22 cellular contexts compared by ENCODE assay signal in genomic region chr1:174408142-174408541, GRCh38.
DNase-seq lines count a peak whose midpoint lies in the region; ATAC-seq, FAIRE-seq and TF ChIP-seq lines count a peak whose summit lies in the region.
"Had no signal": no experiment of that assay in that cellular context is flagged by ENCODE, and none has a peak within 500 bp of the region (broad histone marks: within the 10 kb centered on the region; RNA-seq: fewer than 3 reads in every experiment).

No MANE protein-coding gene starts in this region.

- TF ChIP-seq CTCF in D721Med (IDR thresholded peaks at IDR 0.05; ENCODE audit: insufficient read depth, missing control alignments) (no peak), HFF-Myc (IDR thresholded peaks at IDR 0.05; ENCODE audit: low read depth, low read length, missing control alignments) (no peak)

- no peaks in the 10 kb centered on the region for H3K9me3 ChIP-seq in adipocyte (ENCODE audit: control insufficient read depth, low read length)
- H3K9me3 ChIP-seq: SJSA1 had no signal

- H3K36me3 ChIP-seq in adipocyte (ENCODE audit: control insufficient read depth, insufficient read depth, low read length, severe bottlenecking) = no peaks in the 10 kb centered on the region
- H3K36me3 ChIP-seq: SJSA1 had no signal

- no peak overlapping the region for H3K4me3 Mint-ChIP-seq in T-helper 2 cell treated with Interferon-gamma antibody and Interleukin-4, amounts not matched to agents 5 μg/mL and 100 μg/mL, for 36 hours
- H3K4me3 Mint-ChIP-seq: T-helper 17 cell had no signal

- peak; percentile 69 for FAIRE-seq in D721Med (lab: Jason Lieb, UNC)

- H3K9ac ChIP-seq in adipocyte (ENCODE audit: low read length) = no peak overlapping the region

- H3K4me1 ChIP-seq in adipocyte (ENCODE audit: control insufficient read depth, insufficient read depth, low read length) = no peaks in the 10 kb centered on the region
- H3K4me1 ChIP-seq: SJSA1 had no signal

- peaks cover 2% of the 10 kb centered on the region for H3K4me1 Mint-ChIP-seq in T-helper 2 cell treated with Interferon-gamma antibody and Interleukin-4, amounts not matched to agents 5 μg/mL and 100 μg/mL, for 36 hours (ENCODE audit: low read depth)

- no peaks in the 10 kb centered on the region for H3K9me3 Mint-ChIP-seq in T-helper 2 cell treated with Interferon-gamma antibody and Interleukin-4, amounts not matched to agents 5 μg/mL and 100 μg/mL, for 36 hours

- DNase-seq in D721Med (ENCODE audit: insufficient read length, low spot score) = no peak
- peak; percentile 43 for DNase-seq in HFF-Myc (ENCODE audit: extremely low read depth, low read depth)
- peak; percentile 22 for DNase-seq in adipocyte (ENCODE audit: low read depth)
- DNase-seq in foreskin melanocyte = peak; percentile 24
- DNase-seq in T-helper 2 cell treated with Interferon-gamma antibody and Interleukin-4, amounts not matched to agents 5 μg/mL and 100 μg/mL, for 36 hours (ENCODE audit: low spot score) = no peak
- DNase-seq in NCI-H2029 treated with DMSO at 0.1 percent for 48 hours (lab: John Stamatoyannopoulos, UW) = no peak
- DNase-seq: AML-193; Calu3; CD8-positive, alpha-beta memory T cell; KBM-7; MM.1S; NCI-H1048; NCI-H1436; NCI-H187 treated with DMSO at 0.1 percent for 48 hours; NCI-H226; NCI-H510A treated with DMSO at 0.1 percent for 48 hours; NCI-H774; SW 1271; T-helper 17 cell had no signal

- ATAC-seq in GM21737 (IDR thresholded peaks at IDR 0.05; ENCODE audit: unreplicated experiment) = no peak
- ATAC-seq: Panc1, T-helper 17 cell had no signal

- H3K27ac Mint-ChIP-seq in T-helper 2 cell treated with Interferon-gamma antibody and Interleukin-4, amounts not matched to agents 5 μg/mL and 100 μg/mL, for 36 hours = no peak overlapping the region
- H3K27ac Mint-ChIP-seq: T-helper 17 cell had no signal

- no peaks in the 10 kb centered on the region for H3K27me3 Mint-ChIP-seq in T-helper 2 cell treated with Interferon-gamma antibody and Interleukin-4, amounts not matched to agents 5 μg/mL and 100 μg/mL, for 36 hours (ENCODE audit: low read depth)
- H3K27me3 Mint-ChIP-seq: CD8-positive, alpha-beta memory T cell; T-helper 17 cell had no signal

- no peaks in the 10 kb centered on the region for H3K27me3 ChIP-seq in adipocyte (replicated peaks; ENCODE audit: control insufficient read depth, insufficient read depth, low read length)
- H3K27me3 ChIP-seq: SJSA1 had no signal

- no peaks in the 10 kb centered on the region for H3K36me3 Mint-ChIP-seq in T-helper 2 cell treated with Interferon-gamma antibody and Interleukin-4, amounts not matched to agents 5 μg/mL and 100 μg/mL, for 36 hours (ENCODE audit: low read depth)

- H3K4me3 ChIP-seq in HFF-Myc (replicated peaks; ENCODE audit: low read depth, low read length) (no peak overlapping the region), adipocyte (ENCODE audit: low read length) (no peak overlapping the region)
- H3K4me3 ChIP-seq: SJSA1 had no signal

Comparison
In these comparisons a context has a peak if more than half of its experiments do, and no peak if none do; other contexts are left out.
1. DNase-seq: peak in HFF-Myc (single experiment), adipocyte (single experiment) and foreskin melanocyte (single experiment); none in D721Med (single experiment), T-helper 2 cell treated with Interferon-gamma antibody and Interleukin-4, amounts not matched to agents 5 μg/mL and 100 μg/mL, for 36 hours (single experiment) and NCI-H2029 treated with DMSO at 0.1 percent for 48 hours (single experiment).